ENCODE assay signal across 13 cellular contexts in genomic region chr14:48731260-48731659, GRCh38.
DNase-seq lines count a peak whose midpoint lies in the region; ATAC-seq and TF ChIP-seq lines count a peak whose summit lies in the region.
"Had no signal": no experiment of that assay in that cellular context is flagged by ENCODE, and none has a peak within 500 bp of the region (broad histone marks: within the 10 kb centered on the region; RNA-seq: fewer than 3 reads in every experiment).

No MANE protein-coding gene starts in this region.

- H4K8ac ChIP-seq in mesenchymal stem cell (ENCODE audit: low read length) = no peak overlapping the region

- H2BK15ac ChIP-seq in mesenchymal stem cell (ENCODE audit: low read depth, poor library complexity, severe bottlenecking) = no peak overlapping the region

- no peak overlapping the region for H2AFZ ChIP-seq in mesenchymal stem cell (ENCODE audit: low read depth, low read length)
- H2AFZ ChIP-seq: GM23248 had no signal

- H3K18ac ChIP-seq in mesenchymal stem cell (ENCODE audit: low read depth in 1 of 2, low read length in 2 of 2) = no peak overlapping the region

- no peak overlapping the region for H2AK5ac ChIP-seq in mesenchymal stem cell (ENCODE audit: low read length, severe bottlenecking)

- ATAC-seq in HG03565 (IDR thresholded peaks at IDR 0.05; ENCODE audit: unreplicated experiment) = no peak
- ATAC-seq: CD8-positive, alpha-beta T cell; HCT116 had no signal

- no peak overlapping the region for H2BK12ac ChIP-seq in mesenchymal stem cell (ENCODE audit: low read length in 2 of 2)

- H3K27ac ChIP-seq in mesenchymal stem cell (ENCODE audit: low read length, poor library complexity, severe bottlenecking) (no peak overlapping the region), substantia nigra (ENCODE audit: low read depth, low read length, poor library complexity, severe bottlenecking) (no peak overlapping the region)
- H3K27ac ChIP-seq: GM23248 had no signal

- 21% methylated on average over 2 of the region's 2 CpGs for WGBS in mesenchymal stem cell

- no peak overlapping the region for H3K9ac ChIP-seq in mesenchymal stem cell (ENCODE audit: low read length)
- H3K9ac ChIP-seq: GM23248 had no signal

- H3K23ac ChIP-seq in mesenchymal stem cell (ENCODE audit: low read length in 2 of 2) = no peak overlapping the region

- H3K27me3 ChIP-seq in mesenchymal stem cell (ENCODE audit: control insufficient read depth in 1 of 2, insufficient read depth in 1 of 2, low read length in 2 of 2) = no peaks in the 10 kb centered on the region

- no peaks in the 10 kb centered on the region for H3K4me1 ChIP-seq in mesenchymal stem cell (ENCODE audit: control insufficient read depth, insufficient read depth, low read depth, low read length)

- H3K36me3 ChIP-seq in mesenchymal stem cell (ENCODE audit: control insufficient read depth in 1 of 2, insufficient read depth in 2 of 2, low read depth in 1 of 2, low read length in 2 of 2) = no peaks in the 10 kb centered on the region

- H3K4me3 ChIP-seq in astrocyte of the spinal cord (ENCODE audit: low read depth, low read length) (no peak overlapping the region), mesenchymal stem cell (ENCODE audit: insufficient read depth in 1 of 2, low read depth in 1 of 2, low read length in 2 of 2) (no peak overlapping the region)
- H3K4me3 ChIP-seq: GM23248 had no signal

- no peak for TF ChIP-seq CTCF in astrocyte of the spinal cord (IDR thresholded peaks at IDR 0.05; ENCODE audit: low read depth, low read length)

- no peak overlapping the region for H3K4ac ChIP-seq in mesenchymal stem cell (ENCODE audit: low read depth in 1 of 2, low read length in 2 of 2)

- no peak overlapping the region for H4K91ac ChIP-seq in mesenchymal stem cell (ENCODE audit: low read length)

- in situ Hi-C loops in astrocyte of the spinal cord (cut with HindIII; ENCODE audit: low sequenced_read_pairs) = no loop called here

- H2BK120ac ChIP-seq in mesenchymal stem cell (ENCODE audit: low read depth, low read length) = no peak overlapping the region

- H3K9me3 ChIP-seq in mesenchymal stem cell (ENCODE audit: control insufficient read depth, low read length) = peaks cover 8% of the 10 kb centered on the region

- H3K14ac ChIP-seq in mesenchymal stem cell (ENCODE audit: low read length in 2 of 2) = no peak overlapping the region

- DNase-seq in AG08396 (ENCODE audit: low spot score) (peak; percentile 8), M059J (ENCODE audit: low read depth) (peak; percentile 18), astrocyte of the spinal cord (ENCODE audit: low read depth, low spot score) (peak; percentile 4), mesenchymal stem cell (peak; percentile 7), substantia nigra (lab: John Stamatoyannopoulos, UW) (no peak), HK-2 (ENCODE audit: unreplicated experiment) (no peak)
- DNase-seq: CD8-positive, alpha-beta T cell; COR-L47; DMS153; GF-D8; GM23248 had no signal

- no peak overlapping the region for H2BK5ac ChIP-seq in mesenchymal stem cell (ENCODE audit: low read depth, low read length, poor library complexity, severe bottlenecking)

- H3K4me2 ChIP-seq in mesenchymal stem cell (ENCODE audit: low read length, poor library complexity, severe bottlenecking) = no peak overlapping the region

- no peaks in the 10 kb centered on the region for H3K79me1 ChIP-seq in mesenchymal stem cell (replicated peaks; ENCODE audit: low read length, poor library complexity, severe bottlenecking)

Comparison
In these comparisons a context has a peak if more than half of its experiments do, and no peak if none do; other contexts are left out.
1. DNase-seq: peak in AG08396 (single experiment), M059J (single experiment), astrocyte of the spinal cord (single experiment) and mesenchymal stem cell (single experiment); none in substantia nigra (0 of 49) and HK-2 (single experiment).